Comparison of ENCODE assay signal across 1 cellular context in the genomic region with DNA sequence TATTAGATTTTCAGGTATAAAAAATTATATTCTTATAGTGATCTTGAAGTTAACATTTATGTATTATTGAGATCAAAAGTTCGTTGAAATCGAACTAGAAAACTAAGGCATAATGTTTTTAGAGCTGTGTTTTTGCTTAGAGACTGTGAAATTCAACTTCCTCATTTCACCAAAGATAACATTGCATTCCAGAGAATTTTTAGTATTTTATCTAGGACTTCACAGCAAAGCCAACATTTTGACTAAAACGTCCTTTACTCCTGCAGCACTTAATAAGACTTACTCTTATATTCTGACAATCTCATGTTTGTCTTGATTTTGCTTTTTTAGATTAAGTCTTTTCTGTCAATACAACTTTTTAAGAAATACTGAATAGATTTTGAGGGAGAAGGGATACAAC.
TF ChIP-seq lines count a peak whose summit lies in the region.

No MANE protein-coding gene starts in this region.

TF ChIP-seq in K562, 482 proteins besides CTCF, POLR2A, EP300 and RAD21:
- TF ChIP-seq SMARCA4 (IDR thresholded peaks at IDR 0.05), result peak; percentile 26; the same call in 1 of the 2 replicates
- 0 out of 2 replicates have a peak, but pooled peaks have one; percentile 9 for TF ChIP-seq ARID1B (IDR thresholded peaks at IDR 0.05)
- no peak for TF ChIP-seq NEUROD1 (IDR thresholded peaks at IDR 0.05; ENCODE audit: borderline replicate concordance, low read depth, low read length, partially characterized antibody)
- TF ChIP-seq, protein P1, sequence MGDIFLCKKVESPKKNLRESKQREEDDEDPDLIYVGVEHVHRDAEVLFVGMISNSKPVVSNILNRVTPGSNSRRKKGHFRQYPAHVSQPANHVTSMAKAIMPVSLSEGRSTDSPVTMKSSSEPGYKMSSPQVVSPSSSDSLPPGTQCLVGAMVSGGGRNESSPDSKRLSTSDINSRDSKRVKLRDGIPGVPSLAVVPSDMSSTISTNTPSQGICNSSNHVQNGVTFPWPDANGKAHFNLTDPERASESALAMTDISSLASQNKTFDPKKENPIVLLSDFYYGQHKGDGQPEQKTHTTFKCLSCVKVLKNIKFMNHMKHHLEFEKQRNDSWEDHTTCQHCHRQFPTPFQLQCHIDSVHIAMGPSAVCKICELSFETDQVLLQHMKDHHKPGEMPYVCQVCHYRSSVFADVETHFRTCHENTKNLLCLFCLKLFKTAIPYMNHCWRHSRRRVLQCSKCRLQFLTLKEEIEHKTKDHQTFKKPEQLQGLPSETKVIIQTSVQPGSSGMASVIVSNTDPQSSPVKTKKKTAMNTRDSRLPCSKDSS (IDR thresholded peaks at IDR 0.05; ENCODE audit: low read depth, partially characterized antibody), result no peak
- peak; percentile 49; the same call in 1 of the 2 replicates for TF ChIP-seq TEAD4 (IDR thresholded peaks at IDR 0.05; ENCODE audit: low read length)
- no peak for TF ChIP-seq TEAD4 (CRISPR knock-in tag; IDR thresholded peaks at IDR 0.05; ENCODE audit: borderline replicate concordance)
- 0 out of 2 replicates have a peak, but pooled peaks have one; percentile 18 for TF ChIP-seq SMARCE1 (IDR thresholded peaks at IDR 0.05)
TF ChIP-seq in K562: peak in this region for 4.
